5 cellular contexts compared by ENCODE assay signal in genomic region chr4:82475931-82476330, GRCh38. TPM values are rescaled to one million over a fixed set of nuclear protein-coding genes. Genes with fewer than 3 reads are reported as not detected.
DNase-seq lines count a peak whose midpoint lies in the region; TF ChIP-seq lines count a peak whose summit lies in the region.
"Not testable (repeated sequence)": the region's sequence is repeated elsewhere in the genome, so short reads cannot be mapped to it uniquely, and the experiment has no call there.

No MANE protein-coding gene starts in this region.

- H3K27ac ChIP-seq in SJCRH30 (peak overlapping the region; percentile 74), mesendoderm (ENCODE audit: low read depth, low read length) (peak overlapping the region; percentile 36)
- not testable (repeated sequence) for H3K27ac ChIP-seq in neural progenitor cell

- not testable (repeated sequence) for H3K23ac ChIP-seq in mesendoderm (ENCODE audit: low read length)

- H3K36me3 ChIP-seq in SJCRH30; mesendoderm (ENCODE audit: control insufficient read depth, insufficient read depth, low read length); neural progenitor cell: not testable (repeated sequence)

- not testable (repeated sequence) for H2BK120ac ChIP-seq in mesendoderm (ENCODE audit: low read depth, low read length)

- H2AFZ ChIP-seq in neural progenitor cell (replicated peaks) = not testable (repeated sequence)

- WGBS in mesendoderm (ENCODE audit: extremely low coverage, insufficient coverage, low lambda C conversion rate) = no CpG with 5 or more reads among the region's 7 CpGs

- H3K18ac ChIP-seq in mesendoderm (ENCODE audit: low read length) = not testable (repeated sequence)

- not testable (repeated sequence) for H3K4me2 ChIP-seq in mesendoderm (ENCODE audit: low read length); neural progenitor cell

- H3K9me3 Mint-ChIP-seq in neural progenitor cell, type B pancreatic cell: not testable (repeated sequence)

- not testable (repeated sequence) for H3K9me3 ChIP-seq in SJCRH30 (replicated peaks); neural progenitor cell (ENCODE audit: low read depth)

- not testable (repeated sequence) for H3K79me1 ChIP-seq in mesendoderm (ENCODE audit: low read length)

- H3K4me1 Mint-ChIP-seq in neural progenitor cell; type B pancreatic cell (ENCODE audit: unreplicated experiment): not testable (repeated sequence)

- TF ChIP-seq CTCF in neural progenitor cell (IDR thresholded peaks at IDR 0.05); type B pancreatic cell (conservative IDR thresholded peaks at IDR 0.05): not testable (repeated sequence)

- not testable (repeated sequence) for H4K5ac ChIP-seq in mesendoderm (ENCODE audit: low read length)

- not testable (repeated sequence) for H4K8ac ChIP-seq in mesendoderm (ENCODE audit: low read depth, low read length)

- DNase-seq in SJCRH30 (peak; percentile 81), ecto neural progenitor cell (ENCODE audit: low spot score) (peak; percentile 6), type B pancreatic cell (ENCODE audit: extremely low spot score, unreplicated experiment) (peak; percentile 31)
- not testable (repeated sequence) for DNase-seq in mesendoderm; neural progenitor cell (ENCODE audit: low spot score)

- not testable (repeated sequence) for H3K9ac ChIP-seq in mesendoderm (ENCODE audit: low read length); neural progenitor cell

- H3K56ac ChIP-seq in mesendoderm (ENCODE audit: low read length) = peak overlapping the region; percentile 49

- H3K36me3 Mint-ChIP-seq in neural progenitor cell, type B pancreatic cell: not testable (repeated sequence)

- H3K4ac ChIP-seq in mesendoderm (ENCODE audit: low read depth, low read length) = not testable (repeated sequence)

- not testable (repeated sequence) for H2AK5ac ChIP-seq in mesendoderm (ENCODE audit: low read length)

- H3K4me1 ChIP-seq in SJCRH30 = peaks cover 26% of the 10 kb centered on the region
- not testable (repeated sequence) for H3K4me1 ChIP-seq in mesendoderm (ENCODE audit: control insufficient read depth, low read depth, low read length); neural progenitor cell

- H3K4me3 ChIP-seq in SJCRH30; mesendoderm (ENCODE audit: low read length); neural progenitor cell: not testable (repeated sequence)

- H3K79me2 ChIP-seq in mesendoderm (ENCODE audit: control insufficient read depth, insufficient read depth, low read length); neural progenitor cell (ENCODE audit: low read depth): not testable (repeated sequence)

- H2BK15ac ChIP-seq in mesendoderm (replicated peaks; ENCODE audit: low read depth) = not testable (repeated sequence)

- not testable (repeated sequence) for H4K20me1 ChIP-seq in neural progenitor cell (ENCODE audit: low read depth)

- H3K27me3 ChIP-seq in SJCRH30; mesendoderm (ENCODE audit: insufficient read depth, low read length, poor library complexity); neural progenitor cell: not testable (repeated sequence)

- peaks cover 13% of the 10 kb centered on the region for H3K27me3 Mint-ChIP-seq in neural progenitor cell (ENCODE audit: insufficient read depth, low read depth)
- not testable (repeated sequence) for H3K27me3 Mint-ChIP-seq in type B pancreatic cell

- peak overlapping the region; percentile 63 for H3K27ac Mint-ChIP-seq in neural progenitor cell
- not testable (repeated sequence) for H3K27ac Mint-ChIP-seq in type B pancreatic cell

- H3F3A ChIP-seq in neural progenitor cell (ENCODE audit: low read depth) = not testable (repeated sequence)

- not testable (repeated sequence) for H2BK5ac ChIP-seq in mesendoderm (ENCODE audit: low read length)

- not testable (repeated sequence) for H3K4me3 Mint-ChIP-seq in neural progenitor cell, type B pancreatic cell

RNA-seq across cellular contexts. Expression of gene ENOPH1, which starts 45.5 kb away (rescaled TPM):
- 98.9 and 107 TPM in 2 replicates for total RNA-seq in SJCRH30 (2014; rRNA removed; shearing (Covaris generic))
- 65.7 TPM for polyA plus RNA-seq in mesendoderm (2013, experiment 1 of 2)
- 66.6 TPM for polyA plus RNA-seq in mesendoderm (2013, experiment 2 of 2)
- total RNA-seq in neural progenitor cell (ENCODE audit: low replicate concordance) (44.6 and 64.4 TPM in 2 replicates), type B pancreatic cell (ENCODE audit: low replicate concordance) (33.1 and 35.6 TPM in 2 replicates)

RNA-seq across cellular contexts. Expression of gene HNRNPDL, which starts 45.7 kb away (rescaled TPM):
- 384 and 414 TPM in 2 replicates for total RNA-seq in SJCRH30 (2014; rRNA removed; shearing (Covaris generic))
- 533 TPM for polyA plus RNA-seq in mesendoderm (2013, experiment 1 of 2)
- polyA plus RNA-seq in mesendoderm (2013, experiment 2 of 2) = 528 TPM
- total RNA-seq in neural progenitor cell (ENCODE audit: low replicate concordance) (423 and 699 TPM in 2 replicates), type B pancreatic cell (ENCODE audit: low replicate concordance) (267 and 448 TPM in 2 replicates)
